In genomic region chr7:113083834-113084498, GRCh38 we compare ENCODE assay signal across 23 cellular contexts. TPM values are rescaled to one million over a fixed set of nuclear protein-coding genes. Genes with fewer than 3 reads are reported as not detected.
DNase-seq lines count a peak whose midpoint lies in the region; ATAC-seq and TF ChIP-seq lines count a peak whose summit lies in the region.
"Had no signal": no experiment of that assay in that cellular context is flagged by ENCODE, and none has a peak within 500 bp of the region (broad histone marks: within the 10 kb centered on the region; RNA-seq: fewer than 3 reads in every experiment).

No MANE protein-coding gene starts in this region.

- H3K4me1 ChIP-seq in thyroid gland (peaks cover 0 to 4% of the 10 kb centered on the region in 2 donors), aorta (ENCODE audit: control insufficient read depth in 1 of 2, insufficient read depth in 2 of 2, low read length in 2 of 2) (no peaks in the 10 kb centered on the region)

- DNase-seq in DMS79 treated with DMSO at 0.1 percent for 48 hours (lab: John Stamatoyannopoulos, UW) = peak; percentile 32
- DNase-seq in DMS79 (lab: John Stamatoyannopoulos, UW) = no peak
- no peak for DNase-seq in neural crest cell (ENCODE audit: low read depth, low spot score)
- no peak for DNase-seq in type B pancreatic cell (ENCODE audit: extremely low spot score, unreplicated experiment)
- no peak for DNase-seq in thyroid gland
- DNase-seq in aorta = no peak
- DNase-seq in activated CD4-positive, alpha-beta T cell treated with anti-CD3 and anti-CD28 coated beads for 4 hours = no peak
- DNase-seq: Calu3; CD4-positive, alpha-beta memory T cell; GDM1; GOT3; MG63; NCI-H1105 treated with DMSO at 0.1 percent for 48 hours; NCI-H1694 treated with DMSO at 0.1 percent for 48 hours; NCI-H2107; NCI-H345; NCI-H526 treated with DMSO at 0.1 percent for 48 hours; NK-92 treated with Interleukin-12 subunit alpha and Interleukin-12 subunit beta, amount 100 ng/mL, for 24 hours; SHP77 treated with DMSO at 0.1 percent for 48 hours had no signal

- no peak for TF ChIP-seq POLR2A in thyroid gland (IDR thresholded peaks at IDR 0.05)

- H3K27me3 ChIP-seq in thyroid gland (no peaks in the 10 kb centered on the region), aorta (ENCODE audit: control insufficient read depth in 1 of 2, insufficient read depth in 2 of 2, low read length in 1 of 2) (no peaks in the 10 kb centered on the region)
- H3K27me3 ChIP-seq: MG63 had no signal

- H3K36me3 Mint-ChIP-seq in neural crest cell (ENCODE audit: low read depth) (no peaks in the 10 kb centered on the region), type B pancreatic cell (no peaks in the 10 kb centered on the region)
- H3K36me3 Mint-ChIP-seq: CD4-positive, alpha-beta memory T cell had no signal

- H3K27me3 Mint-ChIP-seq in neural crest cell (ENCODE audit: low read depth) = no peaks in the 10 kb centered on the region
- peaks cover 8% of the 10 kb centered on the region for H3K27me3 Mint-ChIP-seq in type B pancreatic cell

- H3K4me3 Mint-ChIP-seq in neural crest cell = peak overlapping the region; percentile 42
- H3K4me3 Mint-ChIP-seq in type B pancreatic cell = peak overlapping the region; percentile 29

- WGBS in thyroid gland, 2 donors = 86 to 87% methylated on average over 10 of the region's 10 CpGs
- 77 to 88% methylated on average over 10 of the region's 10 CpGs for WGBS in aorta, 2 donors

- no peak for ATAC-seq in aorta (ENCODE audit: low FRiP score)

- H3K27ac Mint-ChIP-seq in neural crest cell (ENCODE audit: unreplicated experiment) (no peak overlapping the region), type B pancreatic cell (no peak overlapping the region)
- H3K27ac Mint-ChIP-seq: CD4-positive, alpha-beta memory T cell had no signal

- H3K9me3 Mint-ChIP-seq in neural crest cell = no peaks in the 10 kb centered on the region
- H3K9me3 Mint-ChIP-seq in type B pancreatic cell = no peaks in the 10 kb centered on the region
- H3K9me3 Mint-ChIP-seq: CD4-positive, alpha-beta memory T cell had no signal

- intact Hi-C loops in thyroid gland (cut with DNase I) (no loop called here), aorta (cut with DNase I) (no loop called here)

- peak overlapping the region; percentile 41 for H3K27ac ChIP-seq in cingulate gyrus (ENCODE audit: low read depth, low read length)
- no peak overlapping the region for H3K27ac ChIP-seq in thyroid gland
- H3K27ac ChIP-seq in aorta (ENCODE audit: low read depth in 1 of 2, low read length in 2 of 2) = no peak overlapping the region
- H3K27ac ChIP-seq: 22Rv1 had no signal

- H3K9me3 ChIP-seq in thyroid gland (no peaks in the 10 kb centered on the region), aorta (ENCODE audit: control insufficient read depth, low read length) (no peaks in the 10 kb centered on the region)
- H3K9me3 ChIP-seq: MG63 had no signal

- H3K36me3 ChIP-seq in thyroid gland = no peaks in the 10 kb centered on the region
- H3K36me3 ChIP-seq in aorta (ENCODE audit: control insufficient read depth in 1 of 2, insufficient read depth in 2 of 2, low read length in 1 of 2) = no peaks in the 10 kb centered on the region
- H3K36me3 ChIP-seq: MG63 had no signal

- TF ChIP-seq CTCF in neural crest cell (conservative IDR thresholded peaks at IDR 0.05) (no peak), type B pancreatic cell (conservative IDR thresholded peaks at IDR 0.05) (no peak), thyroid gland (IDR thresholded peaks at IDR 0.05) (no peak)

- peaks cover 29% of the 10 kb centered on the region for H3K4me1 Mint-ChIP-seq in neural crest cell
- H3K4me1 Mint-ChIP-seq in type B pancreatic cell (ENCODE audit: unreplicated experiment) = peaks cover 20% of the 10 kb centered on the region

- H3K4me3 ChIP-seq in thyroid gland (replicated peaks in 1 of 3) = no peak overlapping the region
- no peak overlapping the region for H3K4me3 ChIP-seq in aorta (ENCODE audit: low read length in 2 of 2)
- H3K4me3 ChIP-seq: GM12878, MG63 had no signal

RNA-seq across cellular contexts. Expression of gene GPR85, which starts 2.7 kb away (rescaled TPM):
- total RNA-seq in neural crest cell = 1.6 and 2.5 TPM in 2 replicates
- total RNA-seq in type B pancreatic cell (ENCODE audit: low replicate concordance) = 0.81 and 5.0 TPM in 2 replicates
- total RNA-seq in thyroid gland = 1 to 10 TPM in 1 of 4 donors, under 1 TPM in 3; 0.24 to 2.3 (median 0.71) TPM
- total RNA-seq in aorta = 1 to 10 TPM in 1 of 2 donors, under 1 TPM in 1; 0.32 to 2.5 TPM
- polyA plus RNA-seq in aorta = 1 to 10 TPM in 1 of 2 donors, under 1 TPM in 1; 0.49 to 3.4 TPM
- total RNA-seq: Calu3; CD4-positive, alpha-beta memory T cell; OCI-LY7 had no signal
- polyA plus RNA-seq: CD4-positive, alpha-beta memory T cell had no signal

RNA-seq across cellular contexts. Expression of gene SMIM30, which starts 34.4 kb away (rescaled TPM):
- total RNA-seq in neural crest cell (38.7 and 39.8 TPM in 2 replicates), type B pancreatic cell (ENCODE audit: low replicate concordance) (43.6 and 48.1 TPM in 2 replicates), thyroid gland (10 to 100 TPM; 56.3 to 80.9 (median 70.5) TPM), aorta (10 to 100 TPM; 31.6 to 33.5 TPM)
- 100 to 1,000 TPM in 1 of 2 donors, 10 to 100 TPM in 1; 52.3 to 102 TPM for polyA plus RNA-seq in aorta
